Comparison of ENCODE assay signal across 8 cellular contexts in genomic region chr9:86034863-86035734, GRCh38.
DNase-seq lines count a peak whose midpoint lies in the region; TF ChIP-seq lines count a peak whose summit lies in the region.

No MANE protein-coding gene starts in this region.

- no peaks in the 10 kb centered on the region for H3K27me3 ChIP-seq in AG04450 (ENCODE audit: control insufficient read depth, insufficient read depth, low read length)
- H3K27me3 ChIP-seq in mammary epithelial cell (ENCODE audit: insufficient read depth, low read length), result no peaks in the 10 kb centered on the region

- POLR2A ChIA-PET in AG04450 (lab: Yijun Ruan, JAX), result no interaction called here

- H4K20me1 ChIP-seq in mammary epithelial cell (ENCODE audit: insufficient read depth, low read length), result no peaks in the 10 kb centered on the region

- H3K27ac Mint-ChIP-seq in osteocyte (ENCODE audit: unreplicated experiment), result no peak overlapping the region

- H3K27me3 Mint-ChIP-seq in osteocyte (ENCODE audit: unreplicated experiment), result no peaks in the 10 kb centered on the region

- H3K4me3 ChIP-seq in AG04450 (ENCODE audit: low read depth, low read length) (no peak overlapping the region), mammary epithelial cell (replicated peaks in 1 of 3; ENCODE audit: insufficient read depth in 1 of 3, low read depth in 2 of 3, low read length in 3 of 3) (no peak overlapping the region)

- dilution Hi-C loops in mammary epithelial cell (cut with HindIII; ENCODE audit: low sequenced_read_pairs), result no loop called here

- CTCF ChIA-PET in AG04450 (lab: Charles Lee), result interaction anchor here (0.6 kb wide), 1 partner anchor 334 kb away, joined by 4 read pairs; no protein-coding TSS in a partner anchor
- CTCF ChIA-PET in mammary epithelial cell (lab: Charles Lee; ENCODE audit: low non-redundant PET), result interaction anchor here (0.6 kb wide), 1 partner anchor 92 kb away, joined by 20 read pairs; no protein-coding TSS in a partner anchor

- no peak overlapping the region for H3K4me3 Mint-ChIP-seq in osteocyte (ENCODE audit: unreplicated experiment)

- 81% methylated on average over 6 of the region's 17 CpGs for WGBS in mammary epithelial cell (ENCODE audit: low coverage, missing lambda C conversion rate)

- DNase-seq in AG04450 (ENCODE audit: low read depth, low spot score), result peak; percentile 7
- peak; percentile 75 for DNase-seq in NCI-H2171 (lab: John Stamatoyannopoulos, UW)
- DNase-seq in mammary epithelial cell, result peak; percentile 11
- DNase-seq in osteocyte (ENCODE audit: extremely low spot score, unreplicated experiment), result no peak
- no peak for DNase-seq in stimulated activated CD4-positive, alpha-beta T cell treated with anti-CD3 and anti-CD28 coated beads, Interleukin-12 subunit alpha, Interleukin-12 subunit beta, amount 100 ng/mL, for 4 hours
- DNase-seq in stimulated activated CD4-positive, alpha-beta T cell treated with anti-CD3 and anti-CD28 coated beads, Interleukin-4, amount 100 ng/mL, for 1 hour, result no peak
- DNase-seq in activated CD4-positive, CD25-positive, alpha-beta regulatory T cell (lab: John Stamatoyannopoulos, UW), result no peak

- H3K27ac ChIP-seq in AG04450 (ENCODE audit: low read depth, low read length) (no peak overlapping the region), mammary epithelial cell (ENCODE audit: insufficient read depth, low read depth, low read length) (no peak overlapping the region)

- in situ Hi-C loops in mammary epithelial cell (cut with MboI; ENCODE audit: low sequenced_read_pairs in 2 of 2), result no loop called here

- intact Hi-C loops in mammary epithelial cell (cut with micrococcal nuclease), result loop anchor here (5.0 kb wide), 2 partner anchors 132 to 202 kb away; no protein-coding TSS in a partner anchor

- H3K4me2 ChIP-seq in mammary epithelial cell (ENCODE audit: insufficient read depth, low read depth, low read length), result no peak overlapping the region

- H3K9me3 Mint-ChIP-seq in osteocyte (ENCODE audit: unreplicated experiment), result no peaks in the 10 kb centered on the region

- H3K9me3 ChIP-seq in AG04450 (ENCODE audit: control insufficient read depth, insufficient read depth, low read length) (no peaks in the 10 kb centered on the region), mammary epithelial cell (replicated peaks; ENCODE audit: insufficient read depth, low read length) (no peaks in the 10 kb centered on the region)

- H2AFZ ChIP-seq in mammary epithelial cell (ENCODE audit: low read depth, low read length), result no peak overlapping the region

- H3K36me3 Mint-ChIP-seq in osteocyte (ENCODE audit: unreplicated experiment), result peaks cover 52% of the 10 kb centered on the region

- peak; percentile 63 for TF ChIP-seq CTCF in AG04450 (IDR thresholded peaks at IDR 0.05; ENCODE audit: low read depth, low read length)
- peak; percentile 68 for TF ChIP-seq CTCF in GM12874 (IDR thresholded peaks at IDR 0.05; ENCODE audit: insufficient read depth, low read depth, low read length)
- TF ChIP-seq CTCF in mammary epithelial cell (conservative IDR thresholded peaks at IDR 0.05 in 1 of 2, IDR thresholded peaks at IDR 0.05 in 1 of 2; ENCODE audit: extremely low read depth in 1 of 2, insufficient read depth in 1 of 2, low read depth in 1 of 2, low read length in 2 of 2), result peak; percentile 53 to 54
- TF ChIP-seq CTCF in osteocyte (IDR thresholded peaks at IDR 0.05), result peak; percentile 52

- BruUV-seq in mammary epithelial cell (replicated peaks; lab: Mats Ljungman, UMichigan), result no TSS peak

- peaks cover 2% of the 10 kb centered on the region for H3K4me1 Mint-ChIP-seq in osteocyte (ENCODE audit: unreplicated experiment)

- H3K9ac ChIP-seq in mammary epithelial cell (ENCODE audit: insufficient read depth, low read length), result no peak overlapping the region

- H3K79me2 ChIP-seq in mammary epithelial cell (ENCODE audit: insufficient read depth, low read length), result no peaks in the 10 kb centered on the region

- H3K4me1 ChIP-seq in mammary epithelial cell (ENCODE audit: insufficient read depth, low read length), result no peaks in the 10 kb centered on the region

- peaks cover 16% of the 10 kb centered on the region for H3K36me3 ChIP-seq in mammary epithelial cell (ENCODE audit: insufficient read depth, low read length)

Comparison
In these comparisons a context has a peak if more than half of its experiments do, and no peak if none do; other contexts are left out.
1. DNase-seq: peak in AG04450 (single experiment), NCI-H2171 (single experiment) and mammary epithelial cell (single experiment); none in osteocyte (single experiment), stimulated activated CD4-positive, alpha-beta T cell treated with anti-CD3 and anti-CD28 coated beads, Interleukin-12 subunit alpha, Interleukin-12 subunit beta, amount 100 ng/mL, for 4 hours (single experiment), stimulated activated CD4-positive, alpha-beta T cell treated with anti-CD3 and anti-CD28 coated beads, Interleukin-4, amount 100 ng/mL, for 1 hour (single experiment) and activated CD4-positive, CD25-positive, alpha-beta regulatory T cell (0 of 4).
2. Peak in every context shown above with its lines, with median percentiles within 50 percentile points of each other: CTCF ChIP-seq.